22 cellular contexts compared by ENCODE assay signal in the genomic region with DNA sequence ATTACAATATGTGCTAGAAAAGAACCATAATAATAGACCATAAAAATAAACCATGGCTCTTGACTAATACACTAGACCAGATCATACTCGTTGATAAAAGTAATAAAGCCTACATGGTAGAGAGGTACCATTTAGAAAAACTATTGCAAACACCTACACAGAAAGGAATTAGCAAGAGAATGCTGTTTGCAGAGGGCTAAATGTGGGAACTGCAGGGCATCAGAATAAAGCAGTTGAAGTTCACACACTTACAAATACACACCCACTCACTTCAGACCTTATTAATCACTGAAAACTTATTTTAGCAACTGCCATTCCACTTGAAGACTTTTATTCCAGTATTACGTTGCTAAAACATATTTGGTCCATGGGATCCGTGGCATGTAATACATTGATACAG.
"Had no signal": no experiment of that assay in that cellular context is flagged by ENCODE, and none has a peak within 500 bp of the region (broad histone marks: within the 10 kb centered on the region; RNA-seq: fewer than 3 reads in every experiment).

No MANE protein-coding gene starts in this region.

- H3K4me3 ChIP-seq: esophagus squamous epithelium had no signal

- H3K27ac ChIP-seq: esophagus squamous epithelium, neutrophil, parathyroid adenoma had no signal

- H3K9me3 Mint-ChIP-seq: activated CD4-positive, alpha-beta memory T cell treated with anti-CD3 and anti-CD28 coated beads for 36 hours; activated naive CD8-positive, alpha-beta T cell treated with anti-CD3 and anti-CD28 coated beads for 36 hours; immature natural killer cell; natural killer cell treated with Interleukin-12 subunit alpha and Interleukin-12 subunit beta and Interleukin-15 and Interleukin-18, amount 100 ng/mL, for 72 hours; WTC11 had no signal

- H3K4me3 Mint-ChIP-seq: activated CD4-positive, alpha-beta memory T cell treated with anti-CD3 and anti-CD28 coated beads for 36 hours; activated naive CD8-positive, alpha-beta T cell treated with anti-CD3 and anti-CD28 coated beads for 36 hours; immature natural killer cell; natural killer cell treated with Interleukin-12 subunit alpha and Interleukin-12 subunit beta and Interleukin-15 and Interleukin-18, amount 100 ng/mL, for 72 hours; WTC11 had no signal

- H3K27ac Mint-ChIP-seq: activated CD4-positive, alpha-beta memory T cell treated with anti-CD3 and anti-CD28 coated beads for 36 hours; activated naive CD8-positive, alpha-beta T cell treated with anti-CD3 and anti-CD28 coated beads for 36 hours; immature natural killer cell; natural killer cell treated with Interleukin-12 subunit alpha and Interleukin-12 subunit beta and Interleukin-15 and Interleukin-18, amount 100 ng/mL, for 72 hours; WTC11 had no signal

- H3K9ac ChIP-seq: parathyroid adenoma had no signal

- H3K79me2 ChIP-seq: parathyroid adenoma had no signal

- FAIRE-seq: bronchial epithelial cell, endothelial cell of umbilical vein, TTC549 had no signal

- H3K4me1 ChIP-seq: parathyroid adenoma had no signal

- H3K36me3 ChIP-seq: esophagus squamous epithelium, neutrophil had no signal

- H3K36me3 Mint-ChIP-seq: activated CD4-positive, alpha-beta memory T cell treated with anti-CD3 and anti-CD28 coated beads for 36 hours; activated naive CD8-positive, alpha-beta T cell treated with anti-CD3 and anti-CD28 coated beads for 36 hours; immature natural killer cell; natural killer cell treated with Interleukin-12 subunit alpha and Interleukin-12 subunit beta and Interleukin-15 and Interleukin-18, amount 100 ng/mL, for 72 hours; WTC11 had no signal

- H2AFZ ChIP-seq: parathyroid adenoma had no signal

- ATAC-seq: natural killer cell treated with Interleukin-12 subunit alpha and Interleukin-12 subunit beta and Interleukin-15 and Interleukin-18, amount 100 ng/mL, for 72 hours; WTC11 had no signal

- DNase-seq: activated CD4-positive, alpha-beta memory T cell treated with anti-CD3 and anti-CD28 coated beads for 36 hours; activated CD4-positive, alpha-beta T cell treated with anti-CD3 and anti-CD28 coated beads for 4 hours; activated naive CD8-positive, alpha-beta T cell treated with anti-CD3 and anti-CD28 coated beads for 36 hours; activated T-cell treated with anti-CD3 and anti-CD28 coated beads for 4 hours; amygdala; effector CD4-positive, alpha-beta T cell; esophagus squamous epithelium; immature natural killer cell; mesendoderm; stimulated activated CD4-positive, alpha-beta T cell treated with anti-CD3 and anti-CD28 coated beads, Interleukin-12 subunit alpha, Interleukin-12 subunit beta, amount 100 ng/mL, for 4 hours; stimulated activated CD4-positive, alpha-beta T cell treated with anti-CD3 and anti-CD28 coated beads, Interleukin-1b, Interleukin-23, amount 100 ng/mL, for 48 hours; stimulated activated CD8-positive, alpha-beta memory T cell treated with anti-CD3 and anti-CD28 coated beads, Interleukin-4, amount 100 ng/mL, for 48 hours; stimulated activated naive CD4-positive, alpha-beta T cell; SW 1271; T-helper 2 cell had no signal

- H3K9me3 ChIP-seq: esophagus squamous epithelium, neutrophil had no signal

- H3K27me3 ChIP-seq: esophagus squamous epithelium had no signal
